Comparison of ENCODE assay signal across 8 cellular contexts in the genomic region with DNA sequence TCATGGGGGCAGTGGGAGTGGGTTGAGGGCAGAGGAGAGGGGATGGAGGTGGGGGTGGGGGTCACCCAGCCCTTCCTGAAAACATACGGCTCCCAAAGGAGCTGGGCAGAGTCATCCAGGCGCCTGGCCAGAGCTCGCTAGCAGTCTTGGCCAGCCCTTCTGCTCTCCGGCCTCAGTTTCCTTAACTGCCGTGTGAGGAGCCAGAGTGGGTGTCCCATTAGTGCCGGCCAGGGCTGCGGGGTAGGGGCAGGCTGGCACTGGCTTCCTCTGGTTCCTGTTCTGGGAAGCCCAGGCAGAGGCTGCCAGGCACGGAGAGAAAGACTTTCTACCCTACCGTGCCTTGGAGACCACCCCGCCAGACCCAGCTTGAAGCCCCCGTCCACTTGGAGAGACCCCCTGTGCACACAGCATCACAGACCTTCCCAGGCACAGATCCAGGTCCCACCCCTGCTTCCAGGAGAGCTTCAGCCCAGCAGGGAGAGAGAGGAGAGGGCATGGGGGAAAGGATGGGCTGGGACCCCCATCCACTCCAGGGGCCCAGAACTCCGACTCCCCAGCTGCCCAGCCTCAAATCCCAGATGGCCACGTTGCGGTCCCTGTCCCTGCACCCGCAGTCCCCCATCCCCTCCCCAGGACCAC.
DNase-seq lines count a peak whose midpoint lies in the region; ATAC-seq and TF ChIP-seq lines count a peak whose summit lies in the region.

No MANE protein-coding gene starts in this region.

- no peak for TF ChIP-seq POLR2A in vagina (IDR thresholded peaks at IDR 0.05)

- DNase-seq in left ventricle myocardium inferior (no peak), cardiac septum (ENCODE audit: low spot score) (no peak), naive B cell (no peak), vagina (ENCODE audit: extremely low spot score in 2 of 2) (no peak), NOMO-1 (lab: John Stamatoyannopoulos, UW; ENCODE audit: unreplicated experiment in 2 of 2) (no peak)
- no peak for DNase-seq in activated effector memory CD4-positive, alpha-beta T cell treated with anti-CD3 and anti-CD28 coated beads, Interleukin-2, amount 50 U/mL, for 16 hours

- peak overlapping the region in 7 of 8 donors; percentile 32 to 84 (median 53) for H3K4me3 Mint-ChIP-seq in naive B cell

- H3K27ac ChIP-seq in left ventricle myocardium inferior (replicated peaks), result peak overlapping the region; percentile 98
- H3K27ac ChIP-seq in cingulate gyrus (ENCODE audit: low read depth, low read length), result peak overlapping the region; percentile 79
- H3K27ac ChIP-seq in vagina, result peak overlapping the region; percentile 89

- TF ChIP-seq CTCF in left ventricle myocardium inferior (IDR thresholded peaks at IDR 0.05; ENCODE audit: borderline replicate concordance) (no peak), vagina (IDR thresholded peaks at IDR 0.05) (no peak)

- H3K4me1 ChIP-seq in left ventricle myocardium inferior (peaks cover 98% of the 10 kb centered on the region), vagina (peaks cover 82% of the 10 kb centered on the region)

- H3K4me3 ChIP-seq in left ventricle myocardium inferior, result peak overlapping the region; percentile 79
- H3K4me3 ChIP-seq in vagina, result peak overlapping the region; percentile 56 to 59

- no peaks in the 10 kb centered on the region for H3K9me3 Mint-ChIP-seq in naive B cell

- H3K36me3 ChIP-seq in left ventricle myocardium inferior (peaks cover 25% of the 10 kb centered on the region), vagina (peaks cover 0 to 20% of the 10 kb centered on the region in 2 donors)

- H3K27ac Mint-ChIP-seq in naive B cell, result peak overlapping the region in 2 of 6 donors; percentile 42 to 54

- H3K36me3 Mint-ChIP-seq in naive B cell, result no peaks in the 10 kb centered on the region

- H3K9me3 ChIP-seq in left ventricle myocardium inferior (replicated peaks) (no peaks in the 10 kb centered on the region), vagina (no peaks in the 10 kb centered on the region)

- H3K27me3 Mint-ChIP-seq in naive B cell, result no peaks in the 10 kb centered on the region

- H3K27me3 ChIP-seq in left ventricle myocardium inferior (ENCODE audit: low read depth) (no peaks in the 10 kb centered on the region), vagina (no peaks in the 10 kb centered on the region)

- ATAC-seq in naive B cell (ENCODE audit: low read depth in 2 of 2) (no peak), GM19023 (IDR thresholded peaks at IDR 0.05; ENCODE audit: unreplicated experiment) (no peak)

- intact Hi-C loops in left ventricle myocardium inferior (cut with micrococcal nuclease), result no loop called here
- intact Hi-C loops in cardiac septum (cut with DNase I), result no loop called here
- intact Hi-C loops in vagina (cut with DNase I), result loop anchor here (5.0 kb wide), 1 partner anchor 34 kb away; no protein-coding TSS in a partner anchor

- H3K4me1 Mint-ChIP-seq in naive B cell, result peaks cover 22 to 40% (median 34%) of the 10 kb centered on the region in 3 donors
